ENCODE assay signal across 18 cellular contexts in genomic region chr14:30988509-30988908, GRCh38. TPM values are rescaled to one million over a fixed set of nuclear protein-coding genes. Genes with fewer than 3 reads are reported as not detected.
DNase-seq lines count a peak whose midpoint lies in the region; ATAC-seq and TF ChIP-seq lines count a peak whose summit lies in the region.
"Had no signal": no experiment of that assay in that cellular context is flagged by ENCODE, and none has a peak within 500 bp of the region (broad histone marks: within the 10 kb centered on the region; RNA-seq: fewer than 3 reads in every experiment).

No MANE protein-coding gene starts in this region.

- no peak for TF ChIP-seq CTCF in CD4-positive, alpha-beta T cell (IDR thresholded peaks at IDR 0.05)
- no peak for TF ChIP-seq CTCF in RWPE2 (IDR thresholded peaks at IDR 0.05; ENCODE audit: poor library complexity, severe bottlenecking)
- TF ChIP-seq CTCF in epithelial cell of esophagus (IDR thresholded peaks at IDR 0.05; ENCODE audit: insufficient read depth, low read depth, low read length, missing control alignments), result no peak
- no peak for TF ChIP-seq CTCF in neural crest cell (conservative IDR thresholded peaks at IDR 0.05)
- TF ChIP-seq CTCF in GM13976 (IDR thresholded peaks at IDR 0.05; ENCODE audit: borderline replicate concordance, control extremely low read depth, extremely low read depth, insufficient read depth, missing control alignments), result no peak

- H3K27me3 ChIP-seq in CD4-positive, alpha-beta T cell (ENCODE audit: control insufficient read depth, insufficient read depth, low read length), result no peaks in the 10 kb centered on the region
- H3K27me3 ChIP-seq in RWPE2 (ENCODE audit: insufficient read depth, poor library complexity, severe bottlenecking), result no peaks in the 10 kb centered on the region
- H3K27me3 ChIP-seq: cardiac muscle cell, heart left ventricle, suprapubic skin had no signal

- POLR2A ChIA-PET in CD4-positive, alpha-beta T cell (lab: Charles Lee), result no interaction called here

- H3K27ac Mint-ChIP-seq in CD4-positive, alpha-beta T cell, result peak overlapping the region; percentile 53
- peak overlapping the region; percentile 39 for H3K27ac Mint-ChIP-seq in neural crest cell (ENCODE audit: unreplicated experiment)
- H3K27ac Mint-ChIP-seq: IgD-negative memory B cell; T-helper 1 cell treated with Interleukin-12 subunit alpha and Interleukin-12 subunit beta and Interleukin-4 antibody, amounts not matched to agents 30 μg/mL and 1 μg/mL, for 36 hours had no signal

- H3K4me1 Mint-ChIP-seq in CD4-positive, alpha-beta T cell (ENCODE audit: low read depth), result peaks cover 50% of the 10 kb centered on the region
- H3K4me1 Mint-ChIP-seq in neural crest cell, result peaks cover 13% of the 10 kb centered on the region

- no peak overlapping the region for H3K4me3 Mint-ChIP-seq in CD4-positive, alpha-beta T cell
- H3K4me3 Mint-ChIP-seq in neural crest cell, result no peak overlapping the region
- H3K4me3 Mint-ChIP-seq: IgD-negative memory B cell; T-helper 1 cell treated with Interleukin-12 subunit alpha and Interleukin-12 subunit beta and Interleukin-4 antibody, amounts not matched to agents 30 μg/mL and 1 μg/mL, for 36 hours had no signal

- H3K4me1 ChIP-seq in RWPE2 (ENCODE audit: insufficient read depth, poor library complexity, severe bottlenecking), result peaks cover 10% of the 10 kb centered on the region

- H3K36me3 Mint-ChIP-seq in CD4-positive, alpha-beta T cell (ENCODE audit: low read depth), result no peaks in the 10 kb centered on the region
- peaks cover 4% of the 10 kb centered on the region for H3K36me3 Mint-ChIP-seq in neural crest cell (ENCODE audit: low read depth)

- in situ Hi-C loops in GM13976 (cut with MboI; ENCODE audit: low sequenced_read_pairs, unreplicated experiment), result loop anchor here (10.0 kb wide), 1 partner anchor 366 kb away; no protein-coding TSS in a partner anchor

- H3K27ac ChIP-seq in CD4-positive, alpha-beta T cell (ENCODE audit: low read depth, low read length), result no peak overlapping the region
- H3K27ac ChIP-seq in RWPE2 (ENCODE audit: poor library complexity, severe bottlenecking), result no peak overlapping the region
- H3K27ac ChIP-seq: cardiac muscle cell, suprapubic skin had no signal

- intact Hi-C loops in CD4-positive, alpha-beta T cell (cut with DNase I, micrococcal nuclease), result no loop called here

- H3K4me3 ChIP-seq in RWPE2 (ENCODE audit: severe bottlenecking), result no peak overlapping the region
- no peak overlapping the region for H3K4me3 ChIP-seq in epithelial cell of esophagus (ENCODE audit: low read length)
- H3K4me3 ChIP-seq: cardiac muscle cell, heart left ventricle, mucosa of descending colon, suprapubic skin had no signal

- H3K9me3 ChIP-seq in CD4-positive, alpha-beta T cell (ENCODE audit: control insufficient read depth, low read length), result no peaks in the 10 kb centered on the region
- no peaks in the 10 kb centered on the region for H3K9me3 ChIP-seq in RWPE2 (ENCODE audit: severe bottlenecking)
- H3K9me3 ChIP-seq: heart left ventricle, mucosa of descending colon, suprapubic skin had no signal

- no peak for DNase-seq in CD4-positive, alpha-beta T cell
- DNase-seq in RWPE2 (ENCODE audit: low spot score), result no peak
- DNase-seq in epithelial cell of esophagus (ENCODE audit: low read depth), result peak; percentile 21
- no peak for DNase-seq in neural crest cell (ENCODE audit: low read depth, low spot score)
- no peak for DNase-seq in GM13976 (ENCODE audit: low spot score)
- DNase-seq in NCI-H2081 (lab: John Stamatoyannopoulos, UW), result no peak
- no peak for DNase-seq in AML-193 (lab: John Stamatoyannopoulos, UW)
- DNase-seq: activated CD4-positive, CD25-positive, alpha-beta regulatory T cell; DMS 273 treated with DMSO at 0.1 percent for 48 hours; heart left ventricle; mucosa of descending colon; NCI-H1092 treated with DMSO at 0.1 percent for 48 hours; posterior cingulate gyrus had no signal

- no peaks in the 10 kb centered on the region for H3K9me3 Mint-ChIP-seq in CD4-positive, alpha-beta T cell
- no peaks in the 10 kb centered on the region for H3K9me3 Mint-ChIP-seq in neural crest cell
- H3K9me3 Mint-ChIP-seq: IgD-negative memory B cell; T-helper 1 cell treated with Interleukin-12 subunit alpha and Interleukin-12 subunit beta and Interleukin-4 antibody, amounts not matched to agents 30 μg/mL and 1 μg/mL, for 36 hours had no signal

- CTCF ChIA-PET in CD4-positive, alpha-beta T cell (lab: Charles Lee), result no interaction called here

- no peaks in the 10 kb centered on the region for H3K27me3 Mint-ChIP-seq in CD4-positive, alpha-beta T cell
- H3K27me3 Mint-ChIP-seq in neural crest cell (ENCODE audit: low read depth), result no peaks in the 10 kb centered on the region
- H3K27me3 Mint-ChIP-seq: IgD-negative memory B cell had no signal

- ATAC-seq in CD4-positive, alpha-beta T cell (ENCODE audit: poor library complexity), result no peak
- ATAC-seq in RWPE2 (ENCODE audit: low read depth) (peak; percentile 46; the same call in 1 of the 3 replicates), HG03135 (IDR thresholded peaks at IDR 0.05; ENCODE audit: unreplicated experiment) (no peak)
- ATAC-seq: heart left ventricle, mucosa of descending colon had no signal

- peaks cover 10% of the 10 kb centered on the region; the same call in 1 of the 2 replicates for H3K36me3 ChIP-seq in RWPE2 (ENCODE audit: low read depth)
- H3K36me3 ChIP-seq: cardiac muscle cell, heart left ventricle, suprapubic skin had no signal

RNA-seq across cellular contexts. Expression of gene AP4S1, which starts 36.9 kb away (rescaled TPM):
- total RNA-seq in CD4-positive, alpha-beta T cell, result 10 to 100 TPM in 1 of 2 experiments, 1 to 10 TPM in 1; 9.8 to 12.1 TPM
- total RNA-seq in neural crest cell, result 8.0 and 8.6 TPM in 2 replicates

RNA-seq across cellular contexts. Expression of gene STRN3, which starts 37.7 kb away (rescaled TPM):
- total RNA-seq in CD4-positive, alpha-beta T cell, result 10 to 100 TPM; 15.1 to 16.9 TPM
- 37.8 and 38.3 TPM in 2 replicates for total RNA-seq in neural crest cell
